Comparison of ENCODE assay signal across 9 cellular contexts in the genomic region with DNA sequence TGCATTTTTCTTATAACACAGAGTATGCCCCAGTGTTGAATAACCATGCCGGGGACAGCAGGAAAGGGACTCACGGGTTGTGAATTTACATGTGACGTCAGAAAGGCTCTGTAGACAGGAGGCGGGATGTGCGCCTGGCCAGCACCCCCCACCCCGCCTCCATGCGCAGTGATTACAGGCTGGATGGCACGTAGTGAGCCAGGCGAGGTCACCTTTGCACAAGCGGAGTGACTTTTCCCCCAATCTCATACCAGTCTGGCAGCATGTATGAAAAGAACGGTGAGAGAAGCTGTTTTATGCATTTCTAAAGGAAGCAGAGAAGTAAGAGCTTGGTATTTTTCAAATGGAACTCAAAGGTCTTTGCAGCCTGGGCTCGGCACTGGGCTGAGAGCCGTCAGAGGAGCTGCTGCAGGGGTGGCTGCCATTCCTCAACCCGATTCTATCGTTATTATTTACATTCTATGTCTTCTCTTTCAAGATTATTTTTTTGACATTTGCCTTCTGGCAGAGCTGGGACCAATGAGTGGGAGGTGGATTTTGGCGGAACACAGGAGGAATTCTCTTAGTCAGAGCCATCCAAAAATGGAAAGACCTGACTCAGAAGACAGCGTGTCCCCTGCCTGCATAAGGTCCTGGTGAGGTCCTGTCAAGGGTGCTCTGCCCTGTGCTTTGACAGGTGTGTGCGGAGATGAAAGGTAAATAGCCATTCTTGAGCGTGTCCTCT.
A peak's percentile ranks its signal among the peaks of the same experiment; 100 is the strongest.
DNase-seq lines count a peak whose midpoint lies in the region; ATAC-seq and TF ChIP-seq lines count a peak whose summit lies in the region.
"Had no signal": no experiment of that assay in that cellular context is flagged by ENCODE, and none has a peak within 500 bp of the region (broad histone marks: within the 10 kb centered on the region; RNA-seq: fewer than 3 reads in every experiment).

No MANE protein-coding gene starts in this region.

- ATAC-seq in GM18909 (IDR thresholded peaks at IDR 0.05; ENCODE audit: poor library complexity, unreplicated experiment): no peak

- intact Hi-C loops in transverse colon (cut with DNase I; ENCODE audit: low total_unique reads): loop anchor here (5.0 kb wide), 1 partner anchor 80 kb away; no protein-coding TSS in a partner anchor

- in situ Hi-C loops in transverse colon (cut with MboI; ENCODE audit: low pct_ligation_motif_present in 1 of 4, low pct_unique_long_range_greater_than_20kb in 1 of 4, low sequenced_read_pairs in 3 of 4): no loop called here

- TF ChIP-seq POLR2A in transverse colon (IDR thresholded peaks at IDR 0.05): no peak

- peak overlapping the region; percentile 72 to 89 (median 88) for H3K27ac ChIP-seq in transverse colon

- H3K4me1 ChIP-seq in transverse colon: peaks cover 19 to 37% (median 32%) of the 10 kb centered on the region in 4 donors

- H3K9me3 ChIP-seq in transverse colon: no peaks in the 10 kb centered on the region

- DNase-seq in NCI-H1436 treated with DMSO at 0.1 percent for 48 hours (lab: John Stamatoyannopoulos, UW) (peak; percentile 10), dedifferentiated amniotic fluid mesenchymal stem cell (ENCODE audit: extremely low spot score) (peak; percentile 74), lung microvascular endothelial cell (ENCODE audit: low read depth in 2 of 2) (peak; percentile 78 to 89), transverse colon (peak; percentile 54), NCI-H2107 treated with DMSO at 0.1 percent for 48 hours (lab: John Stamatoyannopoulos, UW; ENCODE audit: unreplicated experiment) (no peak), medulla oblongata (ENCODE audit: extremely low spot score) (no peak), NCI-H1092 treated with DMSO at 0.1 percent for 48 hours (lab: John Stamatoyannopoulos, UW) (no peak)
- DNase-seq: activated B cell treated with CpG ODN at 0.5 μM for 24 hours had no signal

- TF ChIP-seq EP300 in transverse colon (IDR thresholded peaks at IDR 0.05; ENCODE audit: low read depth): peak; percentile 65

- H3K4me3 ChIP-seq in transverse colon: no peak overlapping the region

- 42 to 48% methylated on average over 6 to 19 of the region's 19 CpGs for WGBS in transverse colon (ENCODE audit: low coverage in 1 of 2), 2 donors

- no peak for TF ChIP-seq CTCF in transverse colon (IDR thresholded peaks at IDR 0.05)

- no peaks in the 10 kb centered on the region for H3K27me3 ChIP-seq in transverse colon

- H3K36me3 ChIP-seq in transverse colon: no peaks in the 10 kb centered on the region

Comparison
In these comparisons a context has a peak if more than half of its experiments do, and no peak if none do; other contexts are left out.
1. DNase-seq: peak in NCI-H1436 treated with DMSO at 0.1 percent for 48 hours (single experiment), dedifferentiated amniotic fluid mesenchymal stem cell (single experiment), lung microvascular endothelial cell (2 of 2) and transverse colon (single experiment); none in NCI-H2107 treated with DMSO at 0.1 percent for 48 hours (single experiment), medulla oblongata (single experiment) and NCI-H1092 treated with DMSO at 0.1 percent for 48 hours (single experiment).